ENCODE assay signal across 1 cellular context in the genomic region with DNA sequence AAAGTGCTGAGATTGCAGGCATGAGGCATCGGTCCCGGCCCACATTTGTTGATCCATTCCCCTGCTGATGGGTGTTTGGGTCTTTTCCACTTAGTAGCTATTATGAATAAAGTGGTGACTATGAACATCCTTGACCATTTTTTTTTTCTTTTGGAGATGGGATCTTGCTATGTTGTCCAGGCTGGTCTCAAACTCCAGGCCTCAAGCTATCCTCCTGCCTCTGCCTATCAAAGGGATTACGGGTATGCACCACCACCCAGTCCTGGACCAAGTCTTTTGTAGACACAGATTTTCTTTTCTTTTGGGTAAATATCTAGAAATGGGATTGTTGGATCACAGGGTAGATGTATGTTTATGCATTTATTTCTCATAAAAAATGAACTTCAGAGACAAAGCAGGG.
TF ChIP-seq lines count a peak whose summit lies in the region.

No MANE protein-coding gene starts in this region.

TF ChIP-seq in HepG2, 621 proteins besides CTCF, POLR2A, EP300 and RAD21:
- TF ChIP-seq, protein P1, sequence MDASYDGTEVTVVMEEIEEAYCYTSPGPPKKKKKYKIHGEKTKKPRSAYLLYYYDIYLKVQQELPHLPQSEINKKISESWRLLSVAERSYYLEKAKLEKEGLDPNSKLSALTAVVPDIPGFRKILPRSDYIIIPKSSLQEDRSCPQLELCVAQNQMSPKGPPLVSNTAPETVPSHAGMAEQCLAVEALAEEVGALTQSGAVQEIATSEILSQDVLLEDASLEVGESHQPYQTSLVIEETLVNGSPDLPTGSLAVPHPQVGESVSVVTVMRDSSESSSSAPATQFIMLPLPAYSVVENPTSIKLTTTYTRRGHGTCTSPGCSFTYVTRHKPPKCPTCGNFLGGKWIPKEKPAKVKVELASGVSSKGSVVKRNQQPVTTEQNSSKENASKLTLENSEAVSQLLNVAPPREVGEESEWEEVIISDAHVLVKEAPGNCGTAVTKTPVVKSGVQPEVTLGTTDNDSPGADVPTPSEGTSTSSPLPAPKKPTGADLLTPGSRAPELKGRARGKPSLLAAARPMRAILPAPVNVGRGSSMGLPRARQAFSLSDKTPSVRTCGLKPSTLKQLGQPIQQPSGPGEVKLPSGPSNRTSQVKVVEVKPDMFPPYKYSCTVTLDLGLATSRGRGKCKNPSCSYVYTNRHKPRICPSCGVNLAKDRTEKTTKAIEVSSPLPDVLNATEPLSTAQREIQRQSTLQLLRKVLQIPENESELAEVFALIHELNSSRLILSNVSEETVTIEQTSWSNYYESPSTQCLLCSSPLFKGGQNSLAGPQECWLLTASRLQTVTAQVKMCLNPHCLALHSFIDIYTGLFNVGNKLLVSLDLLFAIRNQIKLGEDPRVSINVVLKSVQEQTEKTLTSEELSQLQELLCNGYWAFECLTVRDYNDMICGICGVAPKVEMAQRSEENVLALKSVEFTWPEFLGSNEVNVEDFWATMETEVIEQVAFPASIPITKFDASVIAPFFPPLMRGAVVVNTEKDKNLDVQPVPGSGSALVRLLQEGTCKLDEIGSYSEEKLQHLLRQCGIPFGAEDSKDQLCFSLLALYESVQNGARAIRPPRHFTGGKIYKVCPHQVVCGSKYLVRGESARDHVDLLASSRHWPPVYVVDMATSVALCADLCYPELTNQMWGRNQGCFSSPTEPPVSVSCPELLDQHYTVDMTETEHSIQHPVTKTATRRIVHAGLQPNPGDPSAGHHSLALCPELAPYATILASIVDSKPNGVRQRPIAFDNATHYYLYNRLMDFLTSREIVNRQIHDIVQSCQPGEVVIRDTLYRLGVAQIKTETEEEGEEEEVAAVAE (CRISPR knock-in tag; IDR thresholded peaks at IDR 0.05; ENCODE audit: borderline replicate concordance) = no peak
- TF ChIP-seq RFX3 (CRISPR knock-in tag; IDR thresholded peaks at IDR 0.05) = no peak
- TF ChIP-seq ZNF121 (CRISPR knock-in tag; IDR thresholded peaks at IDR 0.05) = peak; percentile 89
- no peak for TF ChIP-seq DMAP1 (CRISPR knock-in tag; IDR thresholded peaks at IDR 0.05)
- TF ChIP-seq KLF12 (CRISPR knock-in tag; IDR thresholded peaks at IDR 0.05; ENCODE audit: borderline replicate concordance) = no peak
- no peak for TF ChIP-seq SRSF4 (IDR thresholded peaks at IDR 0.05; ENCODE audit: low read depth, low read length, poor library complexity, severe bottlenecking)
- TF ChIP-seq TBX3 (IDR thresholded peaks at IDR 0.05; ENCODE audit: borderline replicate concordance) = no peak
